In genomic region chr19:23075031-23075733, GRCh38 we compare ENCODE assay signal across 8 cellular contexts. TPM values are rescaled to one million over a fixed set of nuclear protein-coding genes. Genes with fewer than 3 reads are reported as not detected.
DNase-seq lines count a peak whose midpoint lies in the region; ATAC-seq and TF ChIP-seq lines count a peak whose summit lies in the region.

No MANE protein-coding gene starts in this region.

- no peaks in the 10 kb centered on the region for H4K20me1 ChIP-seq in osteoblast (ENCODE audit: insufficient read depth, low read length)

- H3K4me1 ChIP-seq in osteoblast (ENCODE audit: insufficient read depth, low read length), result peaks cover 2% of the 10 kb centered on the region

- no peaks in the 10 kb centered on the region for H3K27me3 ChIP-seq in osteoblast (ENCODE audit: insufficient read depth, low read length)

- no peaks in the 10 kb centered on the region for H3K79me2 ChIP-seq in osteoblast (ENCODE audit: insufficient read depth, low read length)

- intact Hi-C loops in Right ventricle myocardium inferior (cut with DNase I), result no loop called here

- no peaks in the 10 kb centered on the region for H3K36me3 ChIP-seq in osteoblast (ENCODE audit: insufficient read depth, low read length)

- peak overlapping the region; percentile 81 for H3K4me2 ChIP-seq in osteoblast (ENCODE audit: insufficient read depth, low read length)

- H2AFZ ChIP-seq in osteoblast (ENCODE audit: low read length), result peak overlapping the region; percentile 96

- TF ChIP-seq CTCF in osteoblast (IDR thresholded peaks at IDR 0.05; ENCODE audit: extremely low read depth, low read depth, low read length), result no peak

- H3K4me3 ChIP-seq in osteoblast (ENCODE audit: insufficient read depth, low read length), result peak overlapping the region; percentile 83

- DNase-seq in activated T-cell treated with anti-CD3 and anti-CD28 coated beads for 48 hours (ENCODE audit: low read depth), result peak; percentile 3
- DNase-seq in activated T-cell treated with anti-CD3 and anti-CD28 coated beads for 4 hours, result no peak
- DNase-seq in NCI-H128 (lab: John Stamatoyannopoulos, UW; ENCODE audit: unreplicated experiment), result peak; percentile 29
- peak; percentile 51 for DNase-seq in activated CD8-positive, alpha-beta memory T cell treated with anti-CD3 and anti-CD28 coated beads, Interleukin-2, amount 50 U/mL, for 48 hours
- DNase-seq in Right ventricle myocardium inferior (ENCODE audit: missing footprints), result no peak
- peak; percentile 87 for DNase-seq in osteoblast (ENCODE audit: insufficient read length, low spot score, missing footprints)
- DNase-seq in MV-4-11 (lab: John Stamatoyannopoulos, UW), result no peak

- H3K27ac ChIP-seq in osteoblast (ENCODE audit: low read depth, low read length), result no peak overlapping the region

- H3K9me3 ChIP-seq in osteoblast (ENCODE audit: low read depth, low read length), result no peaks in the 10 kb centered on the region

- ATAC-seq in Right ventricle myocardium inferior (peak; percentile 85), GM18517 (IDR thresholded peaks at IDR 0.05; ENCODE audit: unreplicated experiment) (no peak)

RNA-seq across cellular contexts. Expression of gene ZNF730, which starts 41.6 kb away (rescaled TPM):
- total RNA-seq in Right ventricle myocardium inferior (0.11 TPM), osteoblast (0.72 and 1.2 TPM in 2 replicates)

Comparison
In these comparisons a context has a peak if more than half of its experiments do, and no peak if none do; other contexts are left out.
1. DNase-seq: peak in activated T-cell treated with anti-CD3 and anti-CD28 coated beads for 48 hours (single experiment), NCI-H128 (single experiment), activated CD8-positive, alpha-beta memory T cell treated with anti-CD3 and anti-CD28 coated beads, Interleukin-2, amount 50 U/mL, for 48 hours (single experiment) and osteoblast (single experiment); none in activated T-cell treated with anti-CD3 and anti-CD28 coated beads for 4 hours (single experiment), Right ventricle myocardium inferior (single experiment) and MV-4-11 (single experiment).